Comparison of ENCODE assay signal across 13 cellular contexts in genomic region chr2:207150294-207150693, GRCh38. TPM values are rescaled to one million over a fixed set of nuclear protein-coding genes. Genes with fewer than 3 reads are reported as not detected.
DNase-seq lines count a peak whose midpoint lies in the region; ATAC-seq, FAIRE-seq and TF ChIP-seq lines count a peak whose summit lies in the region.
"Had no signal": no experiment of that assay in that cellular context is flagged by ENCODE, and none has a peak within 500 bp of the region (broad histone marks: within the 10 kb centered on the region; RNA-seq: fewer than 3 reads in every experiment).

No MANE protein-coding gene starts in this region.

- peaks cover 16% of the 10 kb centered on the region for H3K36me3 ChIP-seq in astrocyte (ENCODE audit: insufficient read depth, low read length)

- H3K27me3 ChIP-seq in astrocyte (ENCODE audit: insufficient read depth, low read length) = no peaks in the 10 kb centered on the region

- H2AFZ ChIP-seq in astrocyte (ENCODE audit: low read depth, low read length) = no peak overlapping the region

- no peaks in the 10 kb centered on the region for H3K9me3 ChIP-seq in astrocyte (ENCODE audit: insufficient read depth, low read depth, low read length)

- H3K4me1 ChIP-seq in astrocyte (ENCODE audit: insufficient read depth, low read length) = peaks cover 56% of the 10 kb centered on the region

- peak overlapping the region; percentile 37 for H3K4me2 ChIP-seq in astrocyte (ENCODE audit: low read length)

- TF ChIP-seq CTCF in astrocyte (IDR thresholded peaks at IDR 0.05; ENCODE audit: insufficient read depth, low read depth, low read length) = no peak

- peaks cover 60% of the 10 kb centered on the region for H3K4me1 Mint-ChIP-seq in T-helper 2 cell treated with Interferon-gamma antibody and Interleukin-4, amounts not matched to agents 5 μg/mL and 100 μg/mL, for 36 hours (ENCODE audit: low read depth)
- peaks cover 81% of the 10 kb centered on the region for H3K4me1 Mint-ChIP-seq in astrocyte (ENCODE audit: low read depth, unreplicated experiment)
- peaks cover 76% of the 10 kb centered on the region for H3K4me1 Mint-ChIP-seq in stimulated activated memory B cell treated with anti-CD40 and anti-IgM and Interleukin-4, amounts not matched to agents 10 μg/mL and 1 μg/mL and 100 μg/mL, for 72 hours

- DNase-seq in T-helper 2 cell treated with Interferon-gamma antibody and Interleukin-4, amounts not matched to agents 5 μg/mL and 100 μg/mL, for 36 hours (ENCODE audit: low spot score) = no peak
- DNase-seq in T-helper 2 cell (no peak), astrocyte (ENCODE audit: low read depth) (no peak), putamen (ENCODE audit: low spot score) (no peak), pons (ENCODE audit: low spot score) (no peak)
- DNase-seq: caudate nucleus, DMS79, NCI-H187, T-helper 9 cell had no signal

- H3K79me2 ChIP-seq in astrocyte (ENCODE audit: insufficient read depth, low read length) = peaks cover 100% of the 10 kb centered on the region

- no peak overlapping the region for H3K4me3 ChIP-seq in astrocyte (ENCODE audit: insufficient read depth, low read depth, low read length)

- H3K4me3 Mint-ChIP-seq in T-helper 2 cell treated with Interferon-gamma antibody and Interleukin-4, amounts not matched to agents 5 μg/mL and 100 μg/mL, for 36 hours = peak overlapping the region; percentile 40
- peak overlapping the region; percentile 5 for H3K4me3 Mint-ChIP-seq in astrocyte (ENCODE audit: unreplicated experiment)
- H3K4me3 Mint-ChIP-seq in stimulated activated memory B cell treated with anti-CD40 and anti-IgM and Interleukin-4, amounts not matched to agents 10 μg/mL and 1 μg/mL and 100 μg/mL, for 72 hours = peak overlapping the region; percentile 65

- peaks cover 63% of the 10 kb centered on the region for H3K36me3 Mint-ChIP-seq in T-helper 2 cell treated with Interferon-gamma antibody and Interleukin-4, amounts not matched to agents 5 μg/mL and 100 μg/mL, for 36 hours (ENCODE audit: low read depth)
- H3K36me3 Mint-ChIP-seq in astrocyte (ENCODE audit: low read depth, unreplicated experiment) = peaks cover 17% of the 10 kb centered on the region
- peaks cover 29% of the 10 kb centered on the region for H3K36me3 Mint-ChIP-seq in stimulated activated memory B cell treated with anti-CD40 and anti-IgM and Interleukin-4, amounts not matched to agents 10 μg/mL and 1 μg/mL and 100 μg/mL, for 72 hours

- H3K27ac Mint-ChIP-seq in T-helper 2 cell treated with Interferon-gamma antibody and Interleukin-4, amounts not matched to agents 5 μg/mL and 100 μg/mL, for 36 hours = no peak overlapping the region
- H3K27ac Mint-ChIP-seq in astrocyte (ENCODE audit: unreplicated experiment) = no peak overlapping the region
- peak overlapping the region; percentile 67 for H3K27ac Mint-ChIP-seq in stimulated activated memory B cell treated with anti-CD40 and anti-IgM and Interleukin-4, amounts not matched to agents 10 μg/mL and 1 μg/mL and 100 μg/mL, for 72 hours

- H3K9ac ChIP-seq in astrocyte (ENCODE audit: low read length) = no peak overlapping the region

- no peaks in the 10 kb centered on the region for H3K9me3 Mint-ChIP-seq in T-helper 2 cell treated with Interferon-gamma antibody and Interleukin-4, amounts not matched to agents 5 μg/mL and 100 μg/mL, for 36 hours
- no peaks in the 10 kb centered on the region for H3K9me3 Mint-ChIP-seq in astrocyte (ENCODE audit: unreplicated experiment)
- H3K9me3 Mint-ChIP-seq in stimulated activated memory B cell treated with anti-CD40 and anti-IgM and Interleukin-4, amounts not matched to agents 10 μg/mL and 1 μg/mL and 100 μg/mL, for 72 hours = no peaks in the 10 kb centered on the region

- peak; percentile 38 for ATAC-seq in HG03159 (IDR thresholded peaks at IDR 0.05; ENCODE audit: unreplicated experiment)
- ATAC-seq in stimulated activated memory B cell treated with anti-CD40 and anti-IgM and Interleukin-4, amounts not matched to agents 10 μg/mL and 1 μg/mL and 100 μg/mL, for 72 hours = no peak
- ATAC-seq in HG02588 (IDR thresholded peaks at IDR 0.05; ENCODE audit: unreplicated experiment) = no peak

- no peaks in the 10 kb centered on the region for H3K27me3 Mint-ChIP-seq in T-helper 2 cell treated with Interferon-gamma antibody and Interleukin-4, amounts not matched to agents 5 μg/mL and 100 μg/mL, for 36 hours (ENCODE audit: low read depth)
- H3K27me3 Mint-ChIP-seq in astrocyte (ENCODE audit: low read depth, unreplicated experiment) = no peaks in the 10 kb centered on the region
- H3K27me3 Mint-ChIP-seq in stimulated activated memory B cell treated with anti-CD40 and anti-IgM and Interleukin-4, amounts not matched to agents 10 μg/mL and 1 μg/mL and 100 μg/mL, for 72 hours = no peaks in the 10 kb centered on the region

- H3K27ac ChIP-seq in astrocyte (ENCODE audit: low read depth, low read length) = no peak overlapping the region

- H4K20me1 ChIP-seq in astrocyte (ENCODE audit: insufficient read depth, low read length) = peaks cover 98% of the 10 kb centered on the region

- FAIRE-seq in astrocyte (lab: Jason Lieb, UNC) = no peak
- FAIRE-seq: islet of Langerhans had no signal

RNA-seq across cellular contexts. Expression of gene KLF7, which starts 15.5 kb away (rescaled TPM):
- 76.5 and 81.2 TPM in 2 replicates for total RNA-seq in astrocyte

Comparison
In these comparisons a context has a peak if more than half of its experiments do, and no peak if none do; other contexts are left out.
1. H3K4me3 Mint-ChIP-seq: peak in every context shown above with its lines; median percentile 65 in stimulated activated memory B cell treated with anti-CD40 and anti-IgM and Interleukin-4, amounts not matched to agents 10 μg/mL and 1 μg/mL and 100 μg/mL, for 72 hours; 40 in T-helper 2 cell treated with Interferon-gamma antibody and Interleukin-4, amounts not matched to agents 5 μg/mL and 100 μg/mL, for 36 hours; 5 in astrocyte.